Comparison of ENCODE assay signal across 26 cellular contexts in genomic region chr3:80994085-80994665, GRCh38.
"Had no signal": no experiment of that assay in that cellular context is flagged by ENCODE, and none has a peak within 500 bp of the region (broad histone marks: within the 10 kb centered on the region; RNA-seq: fewer than 3 reads in every experiment).

No MANE protein-coding gene starts in this region.

- H3K9me3 ChIP-seq: ascending aorta, gastrocnemius medialis, lower lobe of right lung, testis had no signal

- DNase-seq: activated CD4-positive, alpha-beta T cell treated with anti-CD3 and anti-CD28 coated beads for 4 hours; activated CD4-positive, alpha-beta T cell treated with anti-CD3 and anti-CD28 coated beads, Interleukin-2, amount 50 U/mL, for 4 hours; activated CD4-positive, CD25-positive, alpha-beta regulatory T cell; activated effector memory CD4-positive, alpha-beta T cell treated with anti-CD3 and anti-CD28 coated beads, Interleukin-2, amount 50 U/mL, for 16 hours; activated naive CD4-positive, alpha-beta T cell treated with anti-CD3 and anti-CD28 coated beads, Interleukin-2, amount 10 ng/mL, durations not matched to agents 7 days and 5 days; activated naive CD8-positive, alpha-beta T cell treated with anti-CD3 and anti-CD28 coated beads, Interleukin-2, amount 10 ng/mL, durations not matched to agents 7 days and 5 days; dorsolateral prefrontal cortex; effector memory CD4-positive, alpha-beta T cell; erythroblast; gastrocnemius medialis; hippocampal formation; lower lobe of right lung; mesendoderm; natural killer cell; occipital lobe; right cardiac atrium; stimulated activated CD4-positive, alpha-beta T cell treated with anti-CD3 and anti-CD28 coated beads, Interleukin-2, amount 100 ng/mL, for 48 hours; stimulated activated naive CD4-positive, alpha-beta T cell treated with Interleukin-2 at 50 U/mL for 16 hours; testis; trophoblast cell had no signal

- H3K4me1 ChIP-seq: ascending aorta, gastrocnemius medialis, lower lobe of right lung, neural progenitor cell, parathyroid adenoma, testis had no signal

- H3K4me2 ChIP-seq: neural progenitor cell had no signal

- H2AFZ ChIP-seq: neural progenitor cell, parathyroid adenoma had no signal

- H3K36me3 ChIP-seq: ascending aorta, gastrocnemius medialis, lower lobe of right lung, neural progenitor cell had no signal

- FAIRE-seq: keratinocyte, urothelium cell line had no signal

- H3K27me3 ChIP-seq: ascending aorta, dorsolateral prefrontal cortex, gastrocnemius medialis, neural progenitor cell, testis had no signal

- H3K79me2 ChIP-seq: parathyroid adenoma had no signal

- H3K4me3 ChIP-seq: ascending aorta, coronary artery, dorsolateral prefrontal cortex, gastrocnemius medialis, lower lobe of right lung, neural progenitor cell, testis had no signal

- H3K27ac ChIP-seq: ascending aorta, coronary artery, dorsolateral prefrontal cortex, gastrocnemius medialis, lower lobe of right lung, neural progenitor cell, parathyroid adenoma, testis had no signal

- H3K9ac ChIP-seq: neural progenitor cell, parathyroid adenoma had no signal

- ATAC-seq: gastrocnemius medialis, lower lobe of right lung, natural killer cell, right cardiac atrium had no signal
